In genomic region chr2:28621172-28622100, GRCh38 we compare ENCODE assay signal across 8 cellular contexts.
A peak's percentile ranks its signal among the peaks of the same experiment; 100 is the strongest.
DNase-seq lines count a peak whose midpoint lies in the region; ATAC-seq and TF ChIP-seq lines count a peak whose summit lies in the region.

No MANE protein-coding gene starts in this region.

- H3K9me3 Mint-ChIP-seq in activated B cell treated with CpG ODN at 0.5 μM for 24 hours: no peaks in the 10 kb centered on the region

- POLR2A ChIA-PET in activated B cell treated with CpG ODN at 0.5 μM for 24 hours (lab: Charles Lee): interaction anchor here (2.0 kb wide), 1 partner anchor 27 kb away, joined by 6 read pairs; no protein-coding TSS in a partner anchor

- peak overlapping the region; percentile 48 for H3K4me3 Mint-ChIP-seq in activated B cell treated with CpG ODN at 0.5 μM for 24 hours

- CTCF ChIA-PET in activated B cell treated with CpG ODN at 0.5 μM for 24 hours (lab: Charles Lee): interaction anchor here (4.2 kb wide), 1 partner anchor 27 kb away, joined by 13 read pairs; no protein-coding TSS in a partner anchor

- TF ChIP-seq CTCF in activated B cell treated with CpG ODN at 0.5 μM for 24 hours (IDR thresholded peaks at IDR 0.05): no peak

- DNase-seq in Daoy (ENCODE audit: low read depth): peak; percentile 92
- DNase-seq in NCI-H146 (lab: John Stamatoyannopoulos, UW): peak; percentile 92
- DNase-seq in activated B cell treated with CpG ODN at 0.5 μM for 24 hours: no peak
- peak; percentile 15 for DNase-seq in cerebellar cortex (ENCODE audit: low spot score)
- peak; percentile 75 to 90 for DNase-seq in left colon
- DNase-seq in stimulated activated CD4-positive, alpha-beta T cell treated with anti-CD3 and anti-CD28 coated beads, Interleukin-1b, Interleukin-23, amount 100 ng/mL, for 24 hours (ENCODE audit: low read depth in 4 of 4, low spot score in 1 of 4): peak in 3 of 4 experiments; percentile 35 to 49 (median 35)
- no peak for DNase-seq in D341Med (ENCODE audit: low spot score)

- H3K36me3 Mint-ChIP-seq in activated B cell treated with CpG ODN at 0.5 μM for 24 hours (ENCODE audit: low read depth): no peaks in the 10 kb centered on the region

- peak overlapping the region; percentile 79 for H3K27ac Mint-ChIP-seq in activated B cell treated with CpG ODN at 0.5 μM for 24 hours

- no peaks in the 10 kb centered on the region for H3K27me3 Mint-ChIP-seq in activated B cell treated with CpG ODN at 0.5 μM for 24 hours

- peaks cover 42% of the 10 kb centered on the region for H3K4me1 Mint-ChIP-seq in activated B cell treated with CpG ODN at 0.5 μM for 24 hours

- intact Hi-C loops in activated B cell treated with CpG ODN at 0.5 μM for 24 hours (cut with micrococcal nuclease) (no loop called here), left colon (cut with DNase I, micrococcal nuclease) (loop anchor here in 1 of 2 donors (5.0 kb wide), 2 partner anchors 41 to 131 kb away; partner anchors contain the start of gene PPP1CB)

- ATAC-seq in activated B cell treated with CpG ODN at 0.5 μM for 24 hours (ENCODE audit: low read depth): peak; percentile 38
- ATAC-seq in left colon: peak; percentile 66
- no peak for ATAC-seq in HG02798 (IDR thresholded peaks at IDR 0.05; ENCODE audit: poor library complexity, unreplicated experiment)

Comparison
In these comparisons a context has a peak if more than half of its experiments do, and no peak if none do; other contexts are left out.
1. DNase-seq: peak in Daoy (single experiment), NCI-H146 (single experiment), cerebellar cortex (single experiment), left colon (2 of 2) and stimulated activated CD4-positive, alpha-beta T cell treated with anti-CD3 and anti-CD28 coated beads, Interleukin-1b, Interleukin-23, amount 100 ng/mL, for 24 hours (3 of 4); none in activated B cell treated with CpG ODN at 0.5 μM for 24 hours (single experiment) and D341Med (single experiment).